21 cellular contexts compared by ENCODE assay signal in genomic region chr12:102435827-102436436, GRCh38.
"Had no signal": no experiment of that assay in that cellular context is flagged by ENCODE, and none has a peak within 500 bp of the region (broad histone marks: within the 10 kb centered on the region; RNA-seq: fewer than 3 reads in every experiment).

No MANE protein-coding gene starts in this region.

- H3K36me3 ChIP-seq: esophagus squamous epithelium, gastroesophageal sphincter, left lung, lower lobe of right lung, sigmoid colon, suprapubic skin, thyroid gland, upper lobe of right lung had no signal

- H3K4me3 Mint-ChIP-seq: dendritic cell treated with granulocyte-macrophage colony-stimulating factor and Interleukin-4, amounts not matched to agents 40 ng/mL and 50 ng/mL, for 4 days; effector memory CD8-positive, alpha-beta T cell; memory B cell; nephron progenitor cell had no signal

- ATAC-seq: effector memory CD8-positive, alpha-beta T cell; gastroesophageal sphincter; left lung; lower lobe of right lung; upper lobe of right lung had no signal

- FAIRE-seq: colon had no signal

- H3K9me3 ChIP-seq: esophagus squamous epithelium, gastroesophageal sphincter, left lung, lower lobe of right lung, sigmoid colon, suprapubic skin, thyroid gland, upper lobe of right lung had no signal

- H3K27me3 ChIP-seq: esophagus squamous epithelium, gastroesophageal sphincter, left lung, sigmoid colon, suprapubic skin, thyroid gland, upper lobe of right lung had no signal

- H3K27me3 Mint-ChIP-seq: memory B cell had no signal

- H3K27ac ChIP-seq: esophagus squamous epithelium, gastroesophageal sphincter, left lung, lower lobe of right lung, sigmoid colon, skin epidermis, suprapubic skin, upper lobe of right lung had no signal

- H3K27ac Mint-ChIP-seq: dendritic cell treated with granulocyte-macrophage colony-stimulating factor and Interleukin-4, amounts not matched to agents 40 ng/mL and 50 ng/mL, for 4 days; effector memory CD8-positive, alpha-beta T cell; memory B cell; nephron progenitor cell had no signal

- H3K4me1 Mint-ChIP-seq: memory B cell had no signal

- H3K9me3 Mint-ChIP-seq: dendritic cell treated with granulocyte-macrophage colony-stimulating factor and Interleukin-4, amounts not matched to agents 40 ng/mL and 50 ng/mL, for 4 days; effector memory CD8-positive, alpha-beta T cell; memory B cell had no signal

- H3K36me3 Mint-ChIP-seq: memory B cell had no signal

- H3K4me3 ChIP-seq: esophagus squamous epithelium, gastroesophageal sphincter, left lung, lower lobe of right lung, sigmoid colon, skin epidermis, suprapubic skin, thyroid gland, upper lobe of right lung had no signal

- DNase-seq: cerebellar nuclear complex; effector memory CD8-positive, alpha-beta T cell; esophagus squamous epithelium; foreskin fibroblast; glutamatergic neuron; islet precursor cell; left lung; lower lobe of right lung; midbrain; nephron progenitor cell; sigmoid colon; stimulated activated CD4-positive, alpha-beta T cell treated with anti-CD3 and anti-CD28 coated beads, Interleukin-12 subunit alpha, Interleukin-12 subunit beta, amount 100 ng/mL, for 4 hours; stimulated activated naive CD4-positive, alpha-beta T cell treated with Interleukin-2 at 50 U/mL for 16 hours; thyroid gland; upper lobe of right lung had no signal

- H3K4me1 ChIP-seq: left lung, lower lobe of right lung, sigmoid colon, suprapubic skin, upper lobe of right lung had no signal
